Comparison of ENCODE assay signal across 1 cellular context in genomic region chr2:235418918-235419317, GRCh38.
TF ChIP-seq lines count a peak whose summit lies in the region.

No MANE protein-coding gene starts in this region.

TF ChIP-seq in K562, 482 proteins besides CTCF, POLR2A, EP300 and RAD21 (continued from another document):
- TF ChIP-seq, protein P1, sequence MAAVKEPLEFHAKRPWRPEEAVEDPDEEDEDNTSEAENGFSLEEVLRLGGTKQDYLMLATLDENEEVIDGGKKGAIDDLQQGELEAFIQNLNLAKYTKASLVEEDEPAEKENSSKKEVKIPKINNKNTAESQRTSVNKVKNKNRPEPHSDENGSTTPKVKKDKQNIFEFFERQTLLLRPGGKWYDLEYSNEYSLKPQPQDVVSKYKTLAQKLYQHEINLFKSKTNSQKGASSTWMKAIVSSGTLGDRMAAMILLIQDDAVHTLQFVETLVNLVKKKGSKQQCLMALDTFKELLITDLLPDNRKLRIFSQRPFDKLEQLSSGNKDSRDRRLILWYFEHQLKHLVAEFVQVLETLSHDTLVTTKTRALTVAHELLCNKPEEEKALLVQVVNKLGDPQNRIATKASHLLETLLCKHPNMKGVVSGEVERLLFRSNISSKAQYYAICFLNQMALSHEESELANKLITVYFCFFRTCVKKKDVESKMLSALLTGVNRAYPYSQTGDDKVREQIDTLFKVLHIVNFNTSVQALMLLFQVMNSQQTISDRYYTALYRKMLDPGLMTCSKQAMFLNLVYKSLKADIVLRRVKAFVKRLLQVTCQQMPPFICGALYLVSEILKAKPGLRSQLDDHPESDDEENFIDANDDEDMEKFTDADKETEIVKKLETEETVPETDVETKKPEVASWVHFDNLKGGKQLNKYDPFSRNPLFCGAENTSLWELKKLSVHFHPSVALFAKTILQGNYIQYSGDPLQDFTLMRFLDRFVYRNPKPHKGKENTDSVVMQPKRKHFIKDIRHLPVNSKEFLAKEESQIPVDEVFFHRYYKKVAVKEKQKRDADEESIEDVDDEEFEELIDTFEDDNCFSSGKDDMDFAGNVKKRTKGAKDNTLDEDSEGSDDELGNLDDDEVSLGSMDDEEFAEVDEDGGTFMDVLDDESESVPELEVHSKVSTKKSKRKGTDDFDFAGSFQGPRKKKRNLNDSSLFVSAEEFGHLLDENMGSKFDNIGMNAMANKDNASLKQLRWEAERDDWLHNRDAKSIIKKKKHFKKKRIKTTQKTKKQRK (IDR thresholded peaks at IDR 0.05; ENCODE audit: borderline replicate concordance, low read depth, low read length), result no peak
- no peak for TF ChIP-seq TCF15 (CRISPR knock-in tag; IDR thresholded peaks at IDR 0.05)
- no peak for TF ChIP-seq DACH1 (IDR thresholded peaks at IDR 0.05; ENCODE audit: partially characterized antibody)
- TF ChIP-seq CBX2 (IDR thresholded peaks at IDR 0.05; ENCODE audit: insufficient read depth, low read length, poor library complexity, severe bottlenecking), result no peak
- TF ChIP-seq HOXB6 (CRISPR knock-in tag; IDR thresholded peaks at IDR 0.05; ENCODE audit: borderline replicate concordance), result no peak
- TF ChIP-seq, protein P2, sequence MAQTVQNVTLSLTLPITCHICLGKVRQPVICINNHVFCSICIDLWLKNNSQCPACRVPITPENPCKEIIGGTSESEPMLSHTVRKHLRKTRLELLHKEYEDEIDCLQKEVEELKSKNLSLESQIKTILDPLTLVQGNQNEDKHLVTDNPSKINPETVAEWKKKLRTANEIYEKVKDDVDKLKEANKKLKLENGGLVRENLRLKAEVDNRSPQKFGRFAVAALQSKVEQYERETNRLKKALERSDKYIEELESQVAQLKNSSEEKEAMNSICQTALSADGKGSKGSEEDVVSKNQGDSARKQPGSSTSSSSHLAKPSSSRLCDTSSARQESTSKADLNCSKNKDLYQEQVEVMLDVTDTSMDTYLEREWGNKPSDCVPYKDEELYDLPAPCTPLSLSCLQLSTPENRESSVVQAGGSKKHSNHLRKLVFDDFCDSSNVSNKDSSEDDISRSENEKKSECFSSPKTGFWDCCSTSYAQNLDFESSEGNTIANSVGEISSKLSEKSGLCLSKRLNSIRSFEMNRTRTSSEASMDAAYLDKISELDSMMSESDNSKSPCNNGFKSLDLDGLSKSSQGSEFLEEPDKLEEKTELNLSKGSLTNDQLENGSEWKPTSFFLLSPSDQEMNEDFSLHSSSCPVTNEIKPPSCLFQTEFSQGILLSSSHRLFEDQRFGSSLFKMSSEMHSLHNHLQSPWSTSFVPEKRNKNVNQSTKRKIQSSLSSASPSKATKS (CRISPR knock-in tag; IDR thresholded peaks at IDR 0.05), result no peak
- TF ChIP-seq PHF8 (IDR thresholded peaks at IDR 0.05; ENCODE audit: borderline replicate concordance, low read length), result no peak
